ENCODE assay signal across 8 cellular contexts in the genomic region with DNA sequence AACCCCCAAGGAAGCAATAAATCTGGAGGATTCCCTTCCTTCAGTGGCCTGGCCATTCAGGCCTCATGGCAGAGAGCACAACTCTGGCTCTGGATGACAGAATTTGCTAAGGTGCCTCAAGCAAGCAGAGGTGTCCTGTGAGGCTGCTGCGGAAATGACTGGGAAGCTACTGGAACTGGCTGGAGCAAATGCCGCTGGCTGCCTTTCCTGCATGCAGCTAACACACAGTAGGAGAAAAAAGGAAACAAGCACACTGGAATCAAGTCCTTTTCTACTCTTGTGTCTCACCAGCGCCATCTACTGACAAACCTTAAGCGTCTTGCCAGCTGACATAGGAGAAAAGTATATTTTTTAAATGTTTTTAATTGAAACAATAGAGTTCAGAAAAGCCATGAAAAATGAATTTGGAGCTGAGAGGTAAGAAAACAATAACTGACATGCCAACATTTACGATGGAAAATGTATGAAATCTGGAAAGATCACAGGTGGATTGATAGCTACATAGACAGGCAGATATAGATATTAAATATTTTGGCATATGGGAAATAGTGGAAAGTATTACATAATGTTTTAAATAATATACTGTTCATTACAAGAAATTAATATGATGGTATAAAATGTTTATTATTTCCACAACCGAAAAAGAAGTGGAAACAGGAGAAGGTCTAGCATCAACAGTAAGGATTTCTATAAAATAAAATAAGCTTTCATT.
DNase-seq lines count a peak whose midpoint lies in the region; ATAC-seq and TF ChIP-seq lines count a peak whose summit lies in the region.

No MANE protein-coding gene starts in this region.

- no peak overlapping the region for H3K4me3 ChIP-seq in foreskin fibroblast (ENCODE audit: low read depth in 1 of 2, low read length in 2 of 2)

- DNase-seq in ACHN (peak; percentile 78), GM13976 (ENCODE audit: low spot score) (peak; percentile 8), NCI-H187 (lab: John Stamatoyannopoulos, UW) (peak; percentile 13 to 45), SW480 (ENCODE audit: low spot score) (peak; percentile 33), foreskin fibroblast (peak in 1 of 2 donors; percentile 2), pulmonary artery endothelial cell (ENCODE audit: low read depth, low spot score) (peak; percentile 7)
- no peak for DNase-seq in activated CD4-positive, CD25-positive, alpha-beta regulatory T cell treated with anti-CD3 and anti-CD28 coated beads, Interleukin-2, amount 50 U/mL, for 72 hours

- TF ChIP-seq CTCF in GM13976 (IDR thresholded peaks at IDR 0.05; ENCODE audit: borderline replicate concordance, control extremely low read depth, extremely low read depth, insufficient read depth, missing control alignments): peak; percentile 75
- TF ChIP-seq CTCF in foreskin fibroblast (IDR thresholded peaks at IDR 0.05; ENCODE audit: low read depth, low read length): peak; percentile 56

- in situ Hi-C loops in ACHN (cut with HindIII; ENCODE audit: low pct_ligation_motif_present, low pct_unique_long_range_greater_than_20kb, low sequenced_read_pairs): loop anchor here (25.0 kb wide), 1 partner anchor 264 kb away; no protein-coding TSS in a partner anchor
- in situ Hi-C loops in GM13976 (cut with MboI; ENCODE audit: low sequenced_read_pairs, unreplicated experiment): no loop called here

- ATAC-seq in HG02884 (IDR thresholded peaks at IDR 0.05; ENCODE audit: unreplicated experiment): peak; percentile 67
